In genomic region chr1:32724678-32725594, GRCh38 we compare ENCODE assay signal across 1 cellular context.
TF ChIP-seq lines count a peak whose summit lies in the region.

No MANE protein-coding gene starts in this region.

TF ChIP-seq in GM23338, 12 proteins besides CTCF, POLR2A, EP300 and RAD21 (continued from another document):
- no peak for TF ChIP-seq ZNF462 (CRISPR knock-in tag; IDR thresholded peaks at IDR 0.05)
- TF ChIP-seq POLR2AphosphoS5 (IDR thresholded peaks at IDR 0.05; ENCODE audit: low read depth), result no peak
- no peak for TF ChIP-seq NANOG (IDR thresholded peaks at IDR 0.05; ENCODE audit: borderline replicate concordance)
- no peak for TF ChIP-seq REST (IDR thresholded peaks at IDR 0.05; ENCODE audit: unreplicated experiment)
- no peak for TF ChIP-seq ZNF331 (CRISPR knock-in tag; IDR thresholded peaks at IDR 0.05; ENCODE audit: low read depth)
- TF ChIP-seq JUNB (IDR thresholded peaks at IDR 0.05; ENCODE audit: unreplicated experiment), result no peak
- no peak for TF ChIP-seq ZNF114 (CRISPR knock-in tag; IDR thresholded peaks at IDR 0.05)
- no peak for TF ChIP-seq CREB1 (CRISPR knock-in tag; IDR thresholded peaks at IDR 0.05; ENCODE audit: low read depth)
- no peak for TF ChIP-seq ETS1 (IDR thresholded peaks at IDR 0.05)
